In genomic region chr5:135217669-135218485, GRCh38 we compare ENCODE assay signal across 10 cellular contexts.
DNase-seq lines count a peak whose midpoint lies in the region; ATAC-seq, FAIRE-seq and TF ChIP-seq lines count a peak whose summit lies in the region.
"Had no signal": no experiment of that assay in that cellular context is flagged by ENCODE, and none has a peak within 500 bp of the region (broad histone marks: within the 10 kb centered on the region; RNA-seq: fewer than 3 reads in every experiment).

No MANE protein-coding gene starts in this region.

- H3K36me3 ChIP-seq in GM23338 (ENCODE audit: insufficient read depth) (no peaks in the 10 kb centered on the region), HepG2 (replicated peaks in 1 of 2; ENCODE audit: control insufficient read depth in 1 of 2, insufficient read depth in 2 of 2, low read length in 2 of 2) (no peaks in the 10 kb centered on the region)

- no peak overlapping the region for H3K9ac ChIP-seq in HepG2 (ENCODE audit: insufficient read depth, low read depth, low read length)

- H3K27ac Mint-ChIP-seq in GM23338: no peak overlapping the region
- no peak overlapping the region for H3K27ac Mint-ChIP-seq in MCF 10A (ENCODE audit: low read depth, unreplicated experiment)
- H3K27ac Mint-ChIP-seq: activated T-cell treated with anti-CD3 and anti-CD28 coated beads, Interleukin-2, amount 50 U/mL, for 72 hours had no signal

- H3K4me1 Mint-ChIP-seq in GM23338 (peaks cover 9% of the 10 kb centered on the region), MCF 10A (ENCODE audit: insufficient read depth, unreplicated experiment) (no peaks in the 10 kb centered on the region)

- BruUV-seq in HepG2 (replicated peaks; lab: Mats Ljungman, UMichigan) (no TSS peak), MCF 10A (replicated peaks; lab: Mats Ljungman, UMichigan) (no TSS peak)

- H3K9me3 Mint-ChIP-seq in GM23338 (no peaks in the 10 kb centered on the region), MCF 10A (ENCODE audit: unreplicated experiment) (no peaks in the 10 kb centered on the region)
- H3K9me3 Mint-ChIP-seq: activated T-cell treated with anti-CD3 and anti-CD28 coated beads, Interleukin-2, amount 50 U/mL, for 72 hours had no signal

- no peak for TF ChIP-seq RAD21 in HepG2 (CRISPR knock-in tag; IDR thresholded peaks at IDR 0.05)

- no peak for TF ChIP-seq POLR2A in HepG2 (IDR thresholded peaks at IDR 0.05; ENCODE audit: insufficient read depth in 1 of 2, low read depth in 2 of 2, low read length in 2 of 2)

- DNase-seq in GM23338 (ENCODE audit: low spot score) (peak; percentile 38), HepG2 (ENCODE audit: low spot score) (no peak), kidney glomerular epithelial cell (lab: John Stamatoyannopoulos, UW) (no peak), MCF 10A (ENCODE audit: unreplicated experiment) (no peak)
- peak; percentile 51 for DNase-seq in activated CD8-positive, alpha-beta memory T cell treated with anti-CD3 and anti-CD28 coated beads, Interleukin-2, amount 50 U/mL, for 48 hours
- DNase-seq: activated T-cell treated with anti-CD3 and anti-CD28 coated beads, Interleukin-2, amount 50 U/mL, for 72 hours; effector CD8-positive, alpha-beta T cell had no signal

- H3F3A ChIP-seq in GM23338 (replicated peaks; ENCODE audit: low read depth): no peaks in the 10 kb centered on the region

- H3K4me1 ChIP-seq in GM23338 (ENCODE audit: insufficient read depth) (peaks cover 4% of the 10 kb centered on the region), HepG2 (ENCODE audit: insufficient read depth, low read length) (peaks cover 31% of the 10 kb centered on the region)

- H4K20me1 ChIP-seq in GM23338 (replicated peaks; ENCODE audit: insufficient read depth) (no peaks in the 10 kb centered on the region), HepG2 (ENCODE audit: insufficient read depth, low read length) (no peaks in the 10 kb centered on the region)

- H3K36me3 Mint-ChIP-seq in GM23338 (ENCODE audit: low read depth): no peaks in the 10 kb centered on the region
- H3K36me3 Mint-ChIP-seq in MCF 10A (ENCODE audit: insufficient read depth, unreplicated experiment): no peaks in the 10 kb centered on the region

- H3K4me2 ChIP-seq in GM23338 (no peak overlapping the region), HepG2 (ENCODE audit: low read depth, low read length) (no peak overlapping the region)

- H3K27me3 ChIP-seq in GM23338 (ENCODE audit: insufficient read depth): no peaks in the 10 kb centered on the region
- no peaks in the 10 kb centered on the region for H3K27me3 ChIP-seq in HepG2 (ENCODE audit: control insufficient read depth in 1 of 2, insufficient read depth in 2 of 2, low read length in 2 of 2)

- in situ Hi-C loops in HepG2 (cut with HindIII; ENCODE audit: extremely low pct_ligation_motif_present, low pct_unique_long_range_greater_than_20kb): no loop called here

- ATAC-seq in GM23338: peak; percentile 81
- peak; percentile 48; the same call in 1 of the 3 replicates for ATAC-seq in HepG2
- ATAC-seq in GM18909 (IDR thresholded peaks at IDR 0.05; ENCODE audit: poor library complexity, unreplicated experiment): no peak
- no peak for ATAC-seq in HG03521 (IDR thresholded peaks at IDR 0.05; ENCODE audit: unreplicated experiment)
- ATAC-seq: activated T-cell treated with anti-CD3 and anti-CD28 coated beads, Interleukin-2, amount 50 U/mL, for 72 hours had no signal

- H3K27ac ChIP-seq in 22Rv1 (no peak overlapping the region), GM23338 (ENCODE audit: low read depth) (no peak overlapping the region), HepG2 (ENCODE audit: extremely low read length, insufficient read depth, low read length) (no peak overlapping the region)

- no peak for TF ChIP-seq EP300 in HepG2 (IDR thresholded peaks at IDR 0.05; ENCODE audit: low read depth in 2 of 2, low read length in 2 of 2)
- TF ChIP-seq EP300 in HepG2 (CRISPR knock-in tag; IDR thresholded peaks at IDR 0.05; ENCODE audit: borderline replicate concordance): no peak

- POLR2A ChIA-PET in HepG2 (lab: Yijun Ruan, JAX): no interaction called here
- POLR2A ChIA-PET in MCF 10A (lab: Yijun Ruan, JAX): no interaction called here

- intact Hi-C loops in HepG2 (cut with micrococcal nuclease; ENCODE audit: unreplicated experiment) (no loop called here), MCF 10A (cut with micrococcal nuclease) (no loop called here)

- TF ChIP-seq CTCF in 22Rv1 (IDR thresholded peaks at IDR 0.05): peak; percentile 20
- TF ChIP-seq CTCF in GM23338 (conservative IDR thresholded peaks at IDR 0.05; ENCODE audit: low read depth in 2 of 2): peak; percentile 59
- no peak for TF ChIP-seq CTCF in HepG2 (CRISPR knock-in tag; IDR thresholded peaks at IDR 0.05)
- no peak for TF ChIP-seq CTCF in MCF 10A (IDR thresholded peaks at IDR 0.05; ENCODE audit: unreplicated experiment)

- H3K79me2 ChIP-seq in GM23338 (replicated peaks; ENCODE audit: insufficient read depth) (no peaks in the 10 kb centered on the region), HepG2 (ENCODE audit: insufficient read depth, low read length) (no peaks in the 10 kb centered on the region)

- H3K4me3 ChIP-seq in GM23338 (no peak overlapping the region), HepG2 (replicated peaks in 1 of 3; ENCODE audit: insufficient read depth in 1 of 3, low read depth in 2 of 3, low read length in 3 of 3) (no peak overlapping the region)

- CTCF ChIA-PET in HepG2 (lab: Yijun Ruan, JAX; ENCODE audit: low intra/inter-chr PET ratio, low total read pairs): no interaction called here
- CTCF ChIA-PET in MCF 10A (lab: Yijun Ruan, JAX): interaction anchor here (0.9 to 2.5 kb wide), 3 partner anchors 13 to 313 kb away, joined by 3 to 9 read pairs (median 4); partner anchors contain the start of gene PCBD2

- H3K27me3 Mint-ChIP-seq in GM23338 (ENCODE audit: insufficient read depth, low read depth, poor library complexity) (peaks cover 12% of the 10 kb centered on the region), MCF 10A (ENCODE audit: insufficient read depth, unreplicated experiment) (peaks cover 14% of the 10 kb centered on the region)

- no peaks in the 10 kb centered on the region for H3K9me2 ChIP-seq in GM23338 (ENCODE audit: insufficient read depth)

- no peaks in the 10 kb centered on the region for H3K9me3 ChIP-seq in HepG2 (ENCODE audit: low read length)

- WGBS in HepG2 (ENCODE audit: low lambda C conversion rate): 95% methylated on average over 8 of the region's 11 CpGs

- H2AFZ ChIP-seq in GM23338: no peak overlapping the region
- no peak overlapping the region for H2AFZ ChIP-seq in HepG2 (ENCODE audit: low read length)

- FAIRE-seq in HepG2 (lab: Jason Lieb, UNC): no peak

- H3K4me3 Mint-ChIP-seq in GM23338 (no peak overlapping the region), MCF 10A (ENCODE audit: unreplicated experiment) (no peak overlapping the region)
- H3K4me3 Mint-ChIP-seq: activated T-cell treated with anti-CD3 and anti-CD28 coated beads, Interleukin-2, amount 50 U/mL, for 72 hours had no signal

TF ChIP-seq in GM23338, 12 proteins besides CTCF, POLR2A, EP300 and RAD21 (continues in another document):
- TF ChIP-seq JUNB (IDR thresholded peaks at IDR 0.05; ENCODE audit: unreplicated experiment) (no peak), NANOG (IDR thresholded peaks at IDR 0.05; ENCODE audit: borderline replicate concordance) (no peak), ETS1 (IDR thresholded peaks at IDR 0.05) (no peak), ZNF114 (CRISPR knock-in tag; IDR thresholded peaks at IDR 0.05) (no peak), POLR2AphosphoS5 (IDR thresholded peaks at IDR 0.05; ENCODE audit: low read depth) (no peak), EZH2phosphoT487 (IDR thresholded peaks at IDR 0.05; ENCODE audit: unreplicated experiment) (no peak), CREB1 (CRISPR knock-in tag; IDR thresholded peaks at IDR 0.05; ENCODE audit: low read depth) (no peak), ZNF331 (CRISPR knock-in tag; IDR thresholded peaks at IDR 0.05; ENCODE audit: low read depth) (no peak), EZH2 (IDR thresholded peaks at IDR 0.05; ENCODE audit: low read depth, unreplicated experiment) (no peak), STAT1 (IDR thresholded peaks at IDR 0.05; ENCODE audit: unreplicated experiment) (no peak)

TF ChIP-seq in HepG2, 621 proteins besides CTCF, POLR2A, EP300 and RAD21 (continues in another document):
- TF ChIP-seq MTF1 (CRISPR knock-in tag; IDR thresholded peaks at IDR 0.05): no peak
- no peak for TF ChIP-seq SALL1 (CRISPR knock-in tag; IDR thresholded peaks at IDR 0.05)
- no peak for TF ChIP-seq SNAI1 (CRISPR knock-in tag; IDR thresholded peaks at IDR 0.05; ENCODE audit: borderline replicate concordance)
- no peak for TF ChIP-seq ZNF891 (CRISPR knock-in tag; IDR thresholded peaks at IDR 0.05)
- TF ChIP-seq FOXP1 (IDR thresholded peaks at IDR 0.05): no peak
- no peak for TF ChIP-seq FOXP1 (CRISPR knock-in tag; IDR thresholded peaks at IDR 0.05)
- no peak for TF ChIP-seq ZNF773 (CRISPR knock-in tag; IDR thresholded peaks at IDR 0.05; ENCODE audit: borderline replicate concordance)
- TF ChIP-seq BHLHE40 (IDR thresholded peaks at IDR 0.05; ENCODE audit: low read length): no peak
- no peak for TF ChIP-seq ZNF343 (CRISPR knock-in tag; IDR thresholded peaks at IDR 0.05)
- no peak for TF ChIP-seq ZNF33A (CRISPR knock-in tag; IDR thresholded peaks at IDR 0.05; ENCODE audit: borderline replicate concordance)
- TF ChIP-seq KDM5B (CRISPR knock-in tag; IDR thresholded peaks at IDR 0.05; ENCODE audit: borderline replicate concordance): no peak
- TF ChIP-seq HINFP (CRISPR knock-in tag; IDR thresholded peaks at IDR 0.05; ENCODE audit: low read depth): no peak
- no peak for TF ChIP-seq ATAD3A (CRISPR knock-in tag; IDR thresholded peaks at IDR 0.05)
- TF ChIP-seq ZNF329 (CRISPR knock-in tag; IDR thresholded peaks at IDR 0.05; ENCODE audit: low read depth): no peak
- no peak for TF ChIP-seq KDM6A (CRISPR knock-in tag; IDR thresholded peaks at IDR 0.05; ENCODE audit: low read depth)
- TF ChIP-seq SP140L (CRISPR knock-in tag; IDR thresholded peaks at IDR 0.05; ENCODE audit: borderline replicate concordance): no peak
- TF ChIP-seq ZKSCAN5 (CRISPR knock-in tag; IDR thresholded peaks at IDR 0.05): no peak
- TF ChIP-seq FOXO1 (CRISPR knock-in tag; IDR thresholded peaks at IDR 0.05): no peak
- no peak for TF ChIP-seq RARA (CRISPR knock-in tag; IDR thresholded peaks at IDR 0.05)
- TF ChIP-seq POLR2AphosphoS2 (IDR thresholded peaks at IDR 0.05; ENCODE audit: low read depth, low read length): no peak

Comparison
In these comparisons a context has a peak if more than half of its experiments do, and no peak if none do; other contexts are left out.
1. CTCF ChIP-seq: peak in 22Rv1 (single experiment) and GM23338 (2 of 2); none in HepG2 (single experiment) and MCF 10A (single experiment).
2. ATAC-seq: peak in GM23338 (single experiment) and HepG2 (single experiment); none in GM18909 (single experiment) and HG03521 (single experiment).
3. DNase-seq: peak in GM23338 (single experiment) and activated CD8-positive, alpha-beta memory T cell treated with anti-CD3 and anti-CD28 coated beads, Interleukin-2, amount 50 U/mL, for 48 hours (single experiment); none in HepG2 (single experiment), kidney glomerular epithelial cell (single experiment) and MCF 10A (single experiment).